ENCODE assay signal across 14 cellular contexts in the genomic region with DNA sequence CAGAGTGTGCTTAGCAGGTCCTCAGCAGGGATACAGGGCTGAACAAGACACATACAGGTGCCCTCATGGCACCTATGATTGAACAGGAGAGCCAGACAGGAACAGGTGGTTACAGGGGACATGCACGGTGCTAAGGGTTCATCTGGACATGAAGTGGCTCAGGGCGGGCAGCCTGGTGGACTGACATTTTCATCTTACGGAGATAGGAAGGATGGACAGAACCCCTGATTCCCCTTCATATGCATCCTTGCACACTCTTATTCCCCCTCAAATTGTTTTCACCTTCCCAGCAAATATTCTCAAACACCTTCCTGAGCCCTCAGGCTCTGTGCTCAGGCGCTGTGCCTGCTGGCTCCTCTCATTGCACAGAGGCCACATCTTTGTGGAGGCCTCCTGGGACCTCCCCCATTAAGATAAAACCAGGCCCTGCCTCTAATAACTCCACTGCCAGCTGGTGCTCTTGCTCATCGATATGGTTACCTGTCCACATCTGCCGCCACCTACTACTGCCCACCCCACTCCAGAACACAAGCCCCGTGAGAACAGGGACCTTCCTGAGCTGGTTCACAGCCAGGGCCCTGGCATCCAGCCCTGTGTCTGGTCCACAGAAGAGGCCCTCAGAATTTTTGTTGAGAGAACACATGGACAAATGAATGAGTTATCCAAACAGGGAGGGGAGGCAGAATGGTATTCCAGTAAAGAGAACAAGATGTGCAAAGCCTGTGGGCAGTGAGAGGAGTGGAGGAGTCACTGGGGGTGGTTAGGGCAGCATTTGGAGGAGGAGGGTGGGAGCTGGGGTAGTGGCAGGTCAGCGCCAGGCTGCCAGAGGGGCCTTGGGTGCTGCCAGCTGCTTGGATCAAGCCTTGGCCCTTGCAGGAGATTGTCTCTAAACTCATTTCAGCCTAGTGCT.
A peak's percentile ranks its signal among the peaks of the same experiment; 100 is the strongest.
DNase-seq lines count a peak whose midpoint lies in the region; TF ChIP-seq lines count a peak whose summit lies in the region.
"Had no signal": no experiment of that assay in that cellular context is flagged by ENCODE, and none has a peak within 500 bp of the region (broad histone marks: within the 10 kb centered on the region; RNA-seq: fewer than 3 reads in every experiment).

No MANE protein-coding gene starts in this region.

- H3K27ac ChIP-seq in skin epidermis = peak overlapping the region in 13 of 21 experiments; percentile 8 to 84 (median 26)
- H3K27ac ChIP-seq: SK-N-MC, VCaP had no signal

- peaks cover 39% of the 10 kb centered on the region for H3K4me1 Mint-ChIP-seq in glutamatergic neuron (ENCODE audit: low read depth, unreplicated experiment)
- H3K4me1 Mint-ChIP-seq in activated naive CD8-positive, alpha-beta T cell treated with anti-CD3 and anti-CD28 coated beads for 36 hours = no peaks in the 10 kb centered on the region
- H3K4me1 Mint-ChIP-seq: activated naive CD8-positive, alpha-beta T cell treated with anti-CD3 and anti-CD28 coated beads, Interleukin-2, amount 50 U/mL, for 24 hours; immature natural killer cell; stimulated activated naive B cell treated with anti-CD40 and anti-IgM and Interleukin-4, amounts not matched to agents 10 μg/mL and 1 μg/mL and 100 μg/mL, for 72 hours had no signal

- peaks cover 15% of the 10 kb centered on the region for H3K9me3 Mint-ChIP-seq in glutamatergic neuron (ENCODE audit: unreplicated experiment)
- no peaks in the 10 kb centered on the region for H3K9me3 Mint-ChIP-seq in activated naive CD8-positive, alpha-beta T cell treated with anti-CD3 and anti-CD28 coated beads for 36 hours
- H3K9me3 Mint-ChIP-seq: activated naive CD8-positive, alpha-beta T cell treated with anti-CD3 and anti-CD28 coated beads, Interleukin-2, amount 50 U/mL, for 24 hours; CD8-positive, alpha-beta T cell; immature natural killer cell; stimulated activated naive B cell treated with anti-CD40 and anti-IgM and Interleukin-4, amounts not matched to agents 10 μg/mL and 1 μg/mL and 100 μg/mL, for 72 hours had no signal

- H3K4me3 ChIP-seq in skin epidermis = no peak overlapping the region
- H3K4me3 ChIP-seq: SK-N-MC had no signal

- H3K27me3 Mint-ChIP-seq in glutamatergic neuron (ENCODE audit: unreplicated experiment) = peaks cover 13% of the 10 kb centered on the region
- H3K27me3 Mint-ChIP-seq in activated naive CD8-positive, alpha-beta T cell treated with anti-CD3 and anti-CD28 coated beads for 36 hours = no peaks in the 10 kb centered on the region
- H3K27me3 Mint-ChIP-seq: activated naive CD8-positive, alpha-beta T cell treated with anti-CD3 and anti-CD28 coated beads, Interleukin-2, amount 50 U/mL, for 24 hours; stimulated activated naive B cell treated with anti-CD40 and anti-IgM and Interleukin-4, amounts not matched to agents 10 μg/mL and 1 μg/mL and 100 μg/mL, for 72 hours had no signal

- H3K4me3 Mint-ChIP-seq in glutamatergic neuron (ENCODE audit: unreplicated experiment) = peak overlapping the region; percentile 59
- H3K4me3 Mint-ChIP-seq in activated naive CD8-positive, alpha-beta T cell treated with anti-CD3 and anti-CD28 coated beads for 36 hours = no peak overlapping the region
- H3K4me3 Mint-ChIP-seq: activated naive CD8-positive, alpha-beta T cell treated with anti-CD3 and anti-CD28 coated beads, Interleukin-2, amount 50 U/mL, for 24 hours; CD8-positive, alpha-beta T cell; immature natural killer cell; stimulated activated naive B cell treated with anti-CD40 and anti-IgM and Interleukin-4, amounts not matched to agents 10 μg/mL and 1 μg/mL and 100 μg/mL, for 72 hours had no signal

- DNase-seq in EH (ENCODE audit: low read depth) (peak; percentile 26), NCI-H69 (lab: John Stamatoyannopoulos, UW) (peak; percentile 75), glutamatergic neuron (peak; percentile 50), NOMO-1 treated with dmso at 0.1 percent for 144 hours (lab: John Stamatoyannopoulos, UW; ENCODE audit: unreplicated experiment) (no peak), NCI-H2227 treated with DMSO at 0.1 percent for 48 hours (lab: John Stamatoyannopoulos, UW) (no peak)
- DNase-seq in activated naive CD8-positive, alpha-beta T cell treated with anti-CD3 and anti-CD28 coated beads for 36 hours = no peak
- DNase-seq: activated naive CD8-positive, alpha-beta T cell treated with anti-CD3 and anti-CD28 coated beads, Interleukin-2, amount 50 U/mL, for 24 hours; CD8-positive, alpha-beta T cell; immature natural killer cell; NCI-H187 treated with DMSO at 0.1 percent for 48 hours; stimulated activated naive B cell treated with anti-CD40 and anti-IgM and Interleukin-4, amounts not matched to agents 10 μg/mL and 1 μg/mL and 100 μg/mL, for 72 hours had no signal

- H3K36me3 Mint-ChIP-seq in glutamatergic neuron (ENCODE audit: unreplicated experiment) = no peaks in the 10 kb centered on the region
- no peaks in the 10 kb centered on the region for H3K36me3 Mint-ChIP-seq in activated naive CD8-positive, alpha-beta T cell treated with anti-CD3 and anti-CD28 coated beads for 36 hours
- H3K36me3 Mint-ChIP-seq: CD8-positive, alpha-beta T cell; immature natural killer cell; stimulated activated naive B cell treated with anti-CD40 and anti-IgM and Interleukin-4, amounts not matched to agents 10 μg/mL and 1 μg/mL and 100 μg/mL, for 72 hours had no signal

- peak overlapping the region; percentile 46 for H3K27ac Mint-ChIP-seq in glutamatergic neuron (ENCODE audit: unreplicated experiment)
- H3K27ac Mint-ChIP-seq in activated naive CD8-positive, alpha-beta T cell treated with anti-CD3 and anti-CD28 coated beads for 36 hours = no peak overlapping the region
- H3K27ac Mint-ChIP-seq: activated naive CD8-positive, alpha-beta T cell treated with anti-CD3 and anti-CD28 coated beads, Interleukin-2, amount 50 U/mL, for 24 hours; CD8-positive, alpha-beta T cell; immature natural killer cell; stimulated activated naive B cell treated with anti-CD40 and anti-IgM and Interleukin-4, amounts not matched to agents 10 μg/mL and 1 μg/mL and 100 μg/mL, for 72 hours had no signal

- no peak for TF ChIP-seq CTCF in glutamatergic neuron (IDR thresholded peaks at IDR 0.05; ENCODE audit: partially characterized antibody, unreplicated experiment)

Comparison
In these comparisons a context has a peak if more than half of its experiments do, and no peak if none do; other contexts are left out.
1. DNase-seq: peak in EH (single experiment), NCI-H69 (single experiment) and glutamatergic neuron (single experiment); none in NOMO-1 treated with dmso at 0.1 percent for 144 hours (single experiment), activated naive CD8-positive, alpha-beta T cell treated with anti-CD3 and anti-CD28 coated beads for 36 hours (single experiment) and NCI-H2227 treated with DMSO at 0.1 percent for 48 hours (single experiment).